ENCODE assay signal across 8 cellular contexts in genomic region chr4:48578132-48578964, GRCh38.
DNase-seq lines count a peak whose midpoint lies in the region; ATAC-seq and TF ChIP-seq lines count a peak whose summit lies in the region.

No MANE protein-coding gene starts in this region.

- no peaks in the 10 kb centered on the region for H4K20me1 ChIP-seq in OCI-LY7 (ENCODE audit: insufficient read depth, low read length)

- H3K4me1 ChIP-seq in OCI-LY7 (ENCODE audit: insufficient read depth, low read length, poor library complexity, severe bottlenecking) (no peaks in the 10 kb centered on the region), parathyroid adenoma (no peaks in the 10 kb centered on the region)

- H3K79me2 ChIP-seq in OCI-LY7 (ENCODE audit: insufficient read depth, low read depth, low read length) = no peaks in the 10 kb centered on the region
- no peaks in the 10 kb centered on the region for H3K79me2 ChIP-seq in parathyroid adenoma

- intact Hi-C loops in OCI-LY7 (cut with micrococcal nuclease; ENCODE audit: unreplicated experiment) = loop anchor here (1.0 to 5.0 kb wide), 4 partner anchors 104 to 385 kb away; partner anchors contain the start of gene OCIAD2
- intact Hi-C loops in activated naive CD4-positive, alpha-beta T cell treated with anti-CD3 and anti-CD28 coated beads for 36 hours (cut with micrococcal nuclease) = loop anchor here (1.0 to 5.0 kb wide), 7 partner anchors 103 to 385 kb away; partner anchors contain the start of genes FRYL, OCIAD1 and OCIAD2

- H3K4me3 ChIP-seq in OCI-LY7 (ENCODE audit: low read depth, low read length, poor library complexity, severe bottlenecking) (no peak overlapping the region), parathyroid adenoma (ENCODE audit: low read depth, low read length) (no peak overlapping the region)

- H3K4me2 ChIP-seq in OCI-LY7 (ENCODE audit: low read length) (no peak overlapping the region), parathyroid adenoma (ENCODE audit: low read length) (no peak overlapping the region)

- H3K4me1 Mint-ChIP-seq in activated naive CD4-positive, alpha-beta T cell treated with anti-CD3 and anti-CD28 coated beads for 36 hours (ENCODE audit: low read depth) = peaks cover 7% of the 10 kb centered on the region

- no TSS peak for BruUV-seq in OCI-LY7 (replicated peaks; lab: Mats Ljungman, UMichigan)

- CTCF ChIA-PET in OCI-LY7 (lab: Charles Lee; ENCODE audit: unreplicated experiment) = interaction anchor here (0.6 kb wide), 1 partner anchor 318 kb away, joined by 3 read pairs; no protein-coding TSS in a partner anchor
- CTCF ChIA-PET in activated naive CD4-positive, alpha-beta T cell treated with anti-CD3 and anti-CD28 coated beads for 36 hours (lab: Charles Lee) = interaction anchor here (0.6 to 2.9 kb wide), 30 partner anchors 10 to 400 kb away, joined by 3 to 30 read pairs (median 4); partner anchors contain the start of gene FRYL

- no peaks in the 10 kb centered on the region for H3K27me3 ChIP-seq in parathyroid adenoma (ENCODE audit: control insufficient read depth, insufficient read depth, low read length)

- TF ChIP-seq CTCF in OCI-LY7 (conservative IDR thresholded peaks at IDR 0.05; ENCODE audit: low read length) = peak; percentile 96
- peak; percentile 74 for TF ChIP-seq CTCF in parathyroid adenoma (IDR thresholded peaks at IDR 0.05)

- POLR2A ChIA-PET in OCI-LY7 (lab: Charles Lee) = interaction anchor here (0.5 to 1.4 kb wide), 5 partner anchors 16 to 529 kb away, joined by 3 to 4 read pairs (median 3); no protein-coding TSS in a partner anchor

- H2AFZ ChIP-seq in OCI-LY7 (ENCODE audit: low read length) (no peak overlapping the region), parathyroid adenoma (no peak overlapping the region)

- no peaks in the 10 kb centered on the region for H3K9me3 ChIP-seq in OCI-LY7 (ENCODE audit: low read length)
- H3K9me3 ChIP-seq in parathyroid adenoma (ENCODE audit: control insufficient read depth, low read length) = no peaks in the 10 kb centered on the region

- ATAC-seq in GM21447 (IDR thresholded peaks at IDR 0.05; ENCODE audit: unreplicated experiment) = peak; percentile 83

- peaks cover 61% of the 10 kb centered on the region for H3K36me3 ChIP-seq in OCI-LY7 (ENCODE audit: insufficient read depth, low read length)
- no peaks in the 10 kb centered on the region for H3K36me3 ChIP-seq in parathyroid adenoma (ENCODE audit: control insufficient read depth, insufficient read depth, low read length)

- H3K27me3 Mint-ChIP-seq in activated naive CD4-positive, alpha-beta T cell treated with anti-CD3 and anti-CD28 coated beads for 36 hours (ENCODE audit: low read depth) = no peaks in the 10 kb centered on the region

- peaks cover 5% of the 10 kb centered on the region for H3K36me3 Mint-ChIP-seq in activated naive CD4-positive, alpha-beta T cell treated with anti-CD3 and anti-CD28 coated beads for 36 hours (ENCODE audit: low read depth)

- H3K9me3 Mint-ChIP-seq in activated naive CD4-positive, alpha-beta T cell treated with anti-CD3 and anti-CD28 coated beads for 36 hours = no peaks in the 10 kb centered on the region

- peak; percentile 59 for DNase-seq in Daoy (ENCODE audit: low read depth)
- DNase-seq in HuH-7.5 (ENCODE audit: low spot score) = peak; percentile 14
- peak; percentile 72 for DNase-seq in OCI-LY7 (ENCODE audit: low spot score)
- peak; percentile 72 for DNase-seq in activated naive CD4-positive, alpha-beta T cell treated with anti-CD3 and anti-CD28 coated beads for 36 hours
- peak; percentile 70 for DNase-seq in glomerular visceral epithelial cell (ENCODE audit: extremely low spot score)
- DNase-seq in NK-92 treated with Interleukin-12 subunit alpha and Interleukin-12 subunit beta, amount 100 ng/mL, for 24 hours (lab: John Stamatoyannopoulos, UW) = no peak

- no peak overlapping the region for H3K27ac ChIP-seq in OCI-LY7 (ENCODE audit: low read depth, low read length, poor library complexity, severe bottlenecking)
- H3K27ac ChIP-seq in parathyroid adenoma = no peak overlapping the region

- H3K9me2 ChIP-seq in OCI-LY7 (ENCODE audit: insufficient read depth, low read length) = no peaks in the 10 kb centered on the region

- H3K27ac Mint-ChIP-seq in activated naive CD4-positive, alpha-beta T cell treated with anti-CD3 and anti-CD28 coated beads for 36 hours = no peak overlapping the region

- H3K9ac ChIP-seq in parathyroid adenoma = no peak overlapping the region

- H3K4me3 Mint-ChIP-seq in activated naive CD4-positive, alpha-beta T cell treated with anti-CD3 and anti-CD28 coated beads for 36 hours = no peak overlapping the region
